Comparison of ENCODE assay signal across 1 cellular context in genomic region chr10:103569877-103570276, GRCh38.
TF ChIP-seq lines count a peak whose summit lies in the region.

No MANE protein-coding gene starts in this region.

TF ChIP-seq in GM23338, 12 proteins besides CTCF, POLR2A, EP300 and RAD21 (continued from another document):
- no peak for TF ChIP-seq ZNF462 (CRISPR knock-in tag; IDR thresholded peaks at IDR 0.05)
- no peak for TF ChIP-seq STAT1 (IDR thresholded peaks at IDR 0.05; ENCODE audit: unreplicated experiment)
- TF ChIP-seq EZH2phosphoT487 (IDR thresholded peaks at IDR 0.05; ENCODE audit: unreplicated experiment) = no peak
- no peak for TF ChIP-seq NANOG (IDR thresholded peaks at IDR 0.05; ENCODE audit: borderline replicate concordance)
- no peak for TF ChIP-seq ZNF331 (CRISPR knock-in tag; IDR thresholded peaks at IDR 0.05; ENCODE audit: low read depth)
- no peak for TF ChIP-seq CREB1 (CRISPR knock-in tag; IDR thresholded peaks at IDR 0.05; ENCODE audit: low read depth)
- TF ChIP-seq ETS1 (IDR thresholded peaks at IDR 0.05) = no peak
- TF ChIP-seq EZH2 (IDR thresholded peaks at IDR 0.05; ENCODE audit: low read depth, unreplicated experiment) = no peak
- TF ChIP-seq POLR2AphosphoS5 (IDR thresholded peaks at IDR 0.05; ENCODE audit: low read depth) = no peak
